10 cellular contexts compared by ENCODE assay signal in genomic region chr2:57450170-57450569, GRCh38.
DNase-seq lines count a peak whose midpoint lies in the region; ATAC-seq lines count a peak whose summit lies in the region.
"Had no signal": no experiment of that assay in that cellular context is flagged by ENCODE, and none has a peak within 500 bp of the region (broad histone marks: within the 10 kb centered on the region; RNA-seq: fewer than 3 reads in every experiment).

No MANE protein-coding gene starts in this region.

- ATAC-seq in GM18870 (IDR thresholded peaks at IDR 0.05; ENCODE audit: unreplicated experiment) (peak; percentile 93), GM21723 (IDR thresholded peaks at IDR 0.05; ENCODE audit: unreplicated experiment) (peak; percentile 91), HG03342 (IDR thresholded peaks at IDR 0.05; ENCODE audit: unreplicated experiment) (peak; percentile 83)

- DNase-seq in A172 (ENCODE audit: low spot score) (peak; percentile 10), NCI-H1694 (lab: John Stamatoyannopoulos, UW) (no peak), middle frontal gyrus (ENCODE audit: extremely low spot score, low spot score) (no peak), cortex of kidney (lab: John Stamatoyannopoulos, UW) (no peak), inferior parietal cortex (ENCODE audit: extremely low spot score) (no peak)
- DNase-seq: activated CD4-positive, alpha-beta T cell treated with anti-CD3 and anti-CD28 coated beads for 4 hours; NCI-H524 treated with DMSO at 0.1 percent for 48 hours had no signal
